11 cellular contexts compared by ENCODE assay signal in the genomic region with DNA sequence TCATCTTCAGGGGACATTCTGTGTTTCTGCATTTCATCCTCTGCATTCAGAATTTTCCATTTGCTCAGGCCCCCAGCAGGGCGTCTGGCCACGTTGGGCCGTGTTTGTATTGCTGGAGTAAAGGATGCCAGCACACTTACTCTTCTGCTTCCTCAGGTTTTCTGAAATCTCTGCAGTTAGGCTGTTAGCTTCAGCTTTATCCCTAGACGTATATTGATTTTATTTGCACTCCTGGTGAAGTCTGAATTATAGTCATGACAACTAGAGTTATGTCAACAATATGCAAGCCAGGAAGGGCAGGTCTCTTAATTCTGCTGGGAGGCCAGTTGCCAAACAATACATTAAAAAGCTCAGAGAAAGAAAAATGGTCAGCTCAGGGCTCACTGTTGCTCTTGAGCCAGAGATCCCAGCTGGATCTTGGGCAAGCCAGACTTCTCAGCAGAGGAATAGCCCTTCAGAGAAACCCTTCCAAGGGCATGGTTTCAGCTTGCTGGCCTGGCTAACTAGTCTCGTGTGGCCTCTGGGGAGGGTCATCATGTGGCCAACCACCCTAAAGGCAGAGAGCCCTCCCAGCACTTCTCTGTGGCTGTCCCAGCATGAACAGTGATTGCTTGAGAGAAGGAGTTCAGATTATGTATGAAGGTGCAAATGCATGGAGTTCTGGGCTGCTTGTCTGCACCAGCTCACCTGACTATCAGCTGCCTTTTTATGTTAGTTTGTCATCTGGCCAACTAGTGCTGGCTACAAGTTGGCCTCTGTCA.
DNase-seq lines count a peak whose midpoint lies in the region; ATAC-seq and TF ChIP-seq lines count a peak whose summit lies in the region.
"Had no signal": no experiment of that assay in that cellular context is flagged by ENCODE, and none has a peak within 500 bp of the region (broad histone marks: within the 10 kb centered on the region; RNA-seq: fewer than 3 reads in every experiment).

No MANE protein-coding gene starts in this region.

- H3K27me3 ChIP-seq in SK-N-SH (ENCODE audit: insufficient read depth) = no peaks in the 10 kb centered on the region
- H3K27me3 ChIP-seq in heart right ventricle = no peaks in the 10 kb centered on the region
- H3K27me3 ChIP-seq: BLaER1, heart left ventricle had no signal

- H2AFZ ChIP-seq in SK-N-SH (ENCODE audit: low read depth) = no peak overlapping the region

- H3K79me2 ChIP-seq in SK-N-SH (ENCODE audit: insufficient read depth) = no peaks in the 10 kb centered on the region

- H3K4me1 ChIP-seq in SK-N-SH (ENCODE audit: control insufficient read depth in 1 of 2, insufficient read depth in 2 of 2, low read depth in 1 of 2, low read length in 1 of 2) (peaks cover 9 to 27% of the 10 kb centered on the region in 2 experiments; a peak in 1 of 4 replicates), heart right ventricle (peaks cover 3 to 21% (median 11%) of the 10 kb centered on the region in 9 donors)

- H3K9me3 ChIP-seq in SK-N-SH = no peaks in the 10 kb centered on the region
- H3K9me3 ChIP-seq in heart right ventricle = no peaks in the 10 kb centered on the region
- H3K9me3 ChIP-seq: BLaER1, heart left ventricle had no signal

- H3K4me2 ChIP-seq in SK-N-SH = peak overlapping the region; percentile 43; the same call in 1 of the 2 replicates
- H3K4me2 ChIP-seq: BLaER1 had no signal

- TF ChIP-seq RAD21 in SK-N-SH (IDR thresholded peaks at IDR 0.05; ENCODE audit: low read length) = no peak

- ATAC-seq in heart right ventricle = peak; percentile 35 to 57 (median 38)

- POLR2A ChIA-PET in SK-N-SH (lab: Yijun Ruan, JAX) = no interaction called here

- H3K4me3 ChIP-seq in SK-N-SH (ENCODE audit: low read depth in 2 of 2, low read length in 1 of 2) (no peak overlapping the region), heart right ventricle (no peak overlapping the region)
- H3K4me3 ChIP-seq: BLaER1, heart left ventricle had no signal

- peak overlapping the region; percentile 23 to 39 for H3K27ac ChIP-seq in SK-N-SH (ENCODE audit: low read depth in 2 of 2, low read length in 1 of 2)
- H3K27ac ChIP-seq in heart right ventricle = no peak overlapping the region
- peak overlapping the region; percentile 1 for H3K27ac ChIP-seq in temporal lobe (ENCODE audit: low read depth, low read length)
- H3K27ac ChIP-seq: BLaER1 had no signal

- no peak for TF ChIP-seq CTCF in SK-N-SH (IDR thresholded peaks at IDR 0.05)
- no peak for TF ChIP-seq CTCF in heart right ventricle (IDR thresholded peaks at IDR 0.05)

- H3F3A ChIP-seq in SK-N-SH (replicated peaks; ENCODE audit: insufficient read depth) = peaks cover 4% of the 10 kb centered on the region

- H3K36me3 ChIP-seq in SK-N-SH (replicated peaks in 1 of 2; ENCODE audit: control insufficient read depth in 1 of 2, insufficient read depth in 2 of 2, low read length in 1 of 2) (peaks cover 5 to 19% of the 10 kb centered on the region in 2 experiments), heart right ventricle (no peaks in the 10 kb centered on the region)
- H3K36me3 ChIP-seq: BLaER1, heart left ventricle had no signal

- TF ChIP-seq EP300 in SK-N-SH (IDR thresholded peaks at IDR 0.05; ENCODE audit: borderline replicate concordance in 1 of 2, low read depth in 1 of 2, low read length in 1 of 2) = no peak

- WGBS in SK-N-SH (ENCODE audit: low lambda C conversion rate) = 63% methylated on average over 5 of the region's 5 CpGs
- 34% methylated on average over 5 of the region's 5 CpGs for WGBS in heart right ventricle, 2 donors

- intact Hi-C loops in heart right ventricle (cut with DNase I) = loop anchor here in 6 of 10 donors (5.0 to 10.0 kb wide), 4 partner anchors 178 to 440 kb away; no protein-coding TSS in a partner anchor

- CTCF ChIA-PET in SK-N-SH (lab: Yijun Ruan, JAX) = interaction anchor here (0.9 to 22.6 kb wide), 6 partner anchors 10 to 433 kb away, joined by 3 to 460 read pairs (median 26); no protein-coding TSS in a partner anchor

- peaks cover 31% of the 10 kb centered on the region for H4K20me1 ChIP-seq in SK-N-SH (ENCODE audit: insufficient read depth)
- H4K20me1 ChIP-seq: BLaER1 had no signal

- no peaks in the 10 kb centered on the region for H3K9me2 ChIP-seq in SK-N-SH

- DNase-seq in activated CD8-positive, alpha-beta memory T cell treated with anti-CD3 and anti-CD28 coated beads for 24 hours = peak; percentile 44
- no peak for DNase-seq in activated CD8-positive, alpha-beta memory T cell treated with anti-CD3 and anti-CD28 coated beads, Interleukin-2, amount 50 U/mL, for 4 hours
- DNase-seq in SK-N-SH (no peak), heart right ventricle (no peak), retina (no peak), NK-92 (lab: John Stamatoyannopoulos, UW; ENCODE audit: unreplicated experiment) (no peak), globus pallidus (ENCODE audit: low spot score) (no peak)
- DNase-seq: KG1 had no signal

- no peak overlapping the region for H3K9ac ChIP-seq in SK-N-SH
- H3K9ac ChIP-seq: BLaER1 had no signal

TF ChIP-seq in SK-N-SH, 30 proteins besides CTCF, POLR2A, EP300 and RAD21:
- TF ChIP-seq SMC3 (IDR thresholded peaks at IDR 0.05; ENCODE audit: low read depth, low read length) = no peak
- TF ChIP-seq, protein P1, sequence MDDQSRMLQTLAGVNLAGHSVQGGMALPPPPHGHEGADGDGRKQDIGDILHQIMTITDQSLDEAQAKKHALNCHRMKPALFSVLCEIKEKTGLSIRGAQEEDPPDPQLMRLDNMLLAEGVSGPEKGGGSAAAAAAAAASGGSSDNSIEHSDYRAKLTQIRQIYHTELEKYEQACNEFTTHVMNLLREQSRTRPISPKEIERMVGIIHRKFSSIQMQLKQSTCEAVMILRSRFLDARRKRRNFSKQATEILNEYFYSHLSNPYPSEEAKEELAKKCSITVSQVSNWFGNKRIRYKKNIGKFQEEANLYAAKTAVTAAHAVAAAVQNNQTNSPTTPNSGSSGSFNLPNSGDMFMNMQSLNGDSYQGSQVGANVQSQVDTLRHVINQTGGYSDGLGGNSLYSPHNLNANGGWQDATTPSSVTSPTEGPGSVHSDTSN (IDR thresholded peaks at IDR 0.05) = no peak
- no peak for TF ChIP-seq CHD2 (IDR thresholded peaks at IDR 0.05; ENCODE audit: low read length, partially characterized antibody)
- TF ChIP-seq, protein P2, sequence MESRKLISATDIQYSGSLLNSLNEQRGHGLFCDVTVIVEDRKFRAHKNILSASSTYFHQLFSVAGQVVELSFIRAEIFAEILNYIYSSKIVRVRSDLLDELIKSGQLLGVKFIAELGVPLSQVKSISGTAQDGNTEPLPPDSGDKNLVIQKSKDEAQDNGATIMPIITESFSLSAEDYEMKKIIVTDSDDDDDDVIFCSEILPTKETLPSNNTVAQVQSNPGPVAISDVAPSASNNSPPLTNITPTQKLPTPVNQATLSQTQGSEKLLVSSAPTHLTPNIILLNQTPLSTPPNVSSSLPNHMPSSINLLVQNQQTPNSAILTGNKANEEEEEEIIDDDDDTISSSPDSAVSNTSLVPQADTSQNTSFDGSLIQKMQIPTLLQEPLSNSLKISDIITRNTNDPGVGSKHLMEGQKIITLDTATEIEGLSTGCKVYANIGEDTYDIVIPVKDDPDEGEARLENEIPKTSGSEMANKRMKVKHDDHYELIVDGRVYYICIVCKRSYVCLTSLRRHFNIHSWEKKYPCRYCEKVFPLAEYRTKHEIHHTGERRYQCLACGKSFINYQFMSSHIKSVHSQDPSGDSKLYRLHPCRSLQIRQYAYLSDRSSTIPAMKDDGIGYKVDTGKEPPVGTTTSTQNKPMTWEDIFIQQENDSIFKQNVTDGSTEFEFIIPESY (IDR thresholded peaks at IDR 0.05; ENCODE audit: borderline replicate concordance, low read depth) = no peak
- TF ChIP-seq, protein P3, sequence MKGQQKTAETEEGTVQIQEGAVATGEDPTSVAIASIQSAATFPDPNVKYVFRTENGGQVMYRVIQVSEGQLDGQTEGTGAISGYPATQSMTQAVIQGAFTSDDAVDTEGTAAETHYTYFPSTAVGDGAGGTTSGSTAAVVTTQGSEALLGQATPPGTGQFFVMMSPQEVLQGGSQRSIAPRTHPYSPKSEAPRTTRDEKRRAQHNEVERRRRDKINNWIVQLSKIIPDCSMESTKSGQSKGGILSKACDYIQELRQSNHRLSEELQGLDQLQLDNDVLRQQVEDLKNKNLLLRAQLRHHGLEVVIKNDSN (IDR thresholded peaks at IDR 0.05; ENCODE audit: borderline replicate concordance, low read depth) = no peak
- no peak for TF ChIP-seq GATA2 (CRISPR knock-in tag; IDR thresholded peaks at IDR 0.05)
- 0 out of 2 replicates have a peak, but pooled peaks have one; percentile 17 for TF ChIP-seq ELF1 (IDR thresholded peaks at IDR 0.05)
- TF ChIP-seq SIN3A (IDR thresholded peaks at IDR 0.05; ENCODE audit: borderline replicate concordance, low read depth, low read length) = no peak
TF ChIP-seq in SK-N-SH: peak in this region for 1.

Comparison
In these comparisons a context has a peak if more than half of its experiments do, and no peak if none do; other contexts are left out.
1. H3K27ac ChIP-seq: peak in SK-N-SH (2 of 2) and temporal lobe (single experiment); none in heart right ventricle (0 of 10).